Comparison of ENCODE assay signal across 21 cellular contexts in genomic region chr7:36905836-36906235, GRCh38.
"Had no signal": no experiment of that assay in that cellular context is flagged by ENCODE, and none has a peak within 500 bp of the region (broad histone marks: within the 10 kb centered on the region; RNA-seq: fewer than 3 reads in every experiment).

No MANE protein-coding gene starts in this region.

- H3K36me3 Mint-ChIP-seq: stimulated activated effector memory CD8-positive, alpha-beta T cell treated with anti-CD3 and anti-CD28 coated beads, Interleukin-12 subunit alpha, Interleukin-12 subunit beta, amount 100 ng/mL, for 72 hours had no signal

- H3K27me3 Mint-ChIP-seq: dendritic cell treated with granulocyte-macrophage colony-stimulating factor and Interleukin-4, amounts not matched to agents 40 ng/mL and 50 ng/mL, for 4 days; effector memory CD8-positive, alpha-beta T cell had no signal

- H3K27ac Mint-ChIP-seq: dendritic cell treated with granulocyte-macrophage colony-stimulating factor and Interleukin-4, amounts not matched to agents 40 ng/mL and 50 ng/mL, for 4 days; stimulated activated effector memory CD8-positive, alpha-beta T cell treated with anti-CD3 and anti-CD28 coated beads, Interleukin-12 subunit alpha, Interleukin-12 subunit beta, amount 100 ng/mL, for 72 hours had no signal

- ATAC-seq: effector memory CD8-positive, alpha-beta T cell; gastroesophageal sphincter; left cardiac atrium; left ventricle myocardium superior; right cardiac atrium; stimulated activated effector memory CD8-positive, alpha-beta T cell treated with anti-CD3 and anti-CD28 coated beads, Interleukin-12 subunit alpha, Interleukin-12 subunit beta, amount 100 ng/mL, for 72 hours; stimulated activated naive CD8-positive, alpha-beta T cell treated with anti-CD3 and anti-CD28 coated beads, Interleukin-15, Interleukin-2, amounts not matched to agents 100 U/mL and 50 U/mL, for 24 hours had no signal

- H3K4me3 Mint-ChIP-seq: dendritic cell treated with granulocyte-macrophage colony-stimulating factor and Interleukin-4, amounts not matched to agents 40 ng/mL and 50 ng/mL, for 4 days; effector memory CD8-positive, alpha-beta T cell; neural crest cell; stimulated activated effector memory CD8-positive, alpha-beta T cell treated with anti-CD3 and anti-CD28 coated beads, Interleukin-12 subunit alpha, Interleukin-12 subunit beta, amount 100 ng/mL, for 72 hours had no signal

- H3K9me3 Mint-ChIP-seq: dendritic cell treated with granulocyte-macrophage colony-stimulating factor and Interleukin-4, amounts not matched to agents 40 ng/mL and 50 ng/mL, for 4 days; neural crest cell had no signal

- DNase-seq: cerebellar nuclear complex; effector memory CD8-positive, alpha-beta T cell; esophagus squamous epithelium; foreskin fibroblast; glutamatergic neuron; kidney; left cardiac atrium; left ventricle myocardium superior; mesenchymal stem cell; midbrain; posterior cingulate gyrus; right cardiac atrium; stimulated activated CD4-positive, alpha-beta T cell treated with anti-CD3 and anti-CD28 coated beads, Interleukin-4, amount 100 ng/mL, for 1 hour; stimulated activated CD8-positive, alpha-beta memory T cell treated with anti-CD3 and anti-CD28 coated beads, Interleukin-4, amount 100 ng/mL, for 48 hours; stimulated activated naive CD8-positive, alpha-beta T cell treated with anti-CD3 and anti-CD28 coated beads, Interleukin-15, Interleukin-2, amounts not matched to agents 100 U/mL and 50 U/mL, for 24 hours; thyroid gland; upper lobe of left lung had no signal
